10 cellular contexts compared by ENCODE assay signal in genomic region chr5:73692166-73692640, GRCh38.
DNase-seq lines count a peak whose midpoint lies in the region; ATAC-seq and TF ChIP-seq lines count a peak whose summit lies in the region.
"Had no signal": no experiment of that assay in that cellular context is flagged by ENCODE, and none has a peak within 500 bp of the region (broad histone marks: within the 10 kb centered on the region; RNA-seq: fewer than 3 reads in every experiment).

No MANE protein-coding gene starts in this region.

- ATAC-seq in HG03432 (IDR thresholded peaks at IDR 0.05; ENCODE audit: unreplicated experiment): peak; percentile 35
- peak in 2 of 3 donors; percentile 16 to 36 for ATAC-seq in natural killer cell
- ATAC-seq in GM21423 (IDR thresholded peaks at IDR 0.05; ENCODE audit: unreplicated experiment): no peak

- H3K4me3 ChIP-seq in mammary epithelial cell (replicated peaks in 1 of 3; ENCODE audit: insufficient read depth in 1 of 3, low read depth in 2 of 3, low read length in 3 of 3): no peak overlapping the region

- no peak for TF ChIP-seq CTCF in mammary epithelial cell (conservative IDR thresholded peaks at IDR 0.05 in 1 of 2, IDR thresholded peaks at IDR 0.05 in 1 of 2; ENCODE audit: extremely low read depth in 1 of 2, insufficient read depth in 1 of 2, low read depth in 1 of 2, low read length in 2 of 2)
- TF ChIP-seq CTCF in natural killer cell (IDR thresholded peaks at IDR 0.05): no peak

- H4K20me1 ChIP-seq in mammary epithelial cell (ENCODE audit: insufficient read depth, low read length): no peaks in the 10 kb centered on the region

- no peaks in the 10 kb centered on the region for H3K36me3 Mint-ChIP-seq in natural killer cell

- H3K9me3 Mint-ChIP-seq in natural killer cell: no peaks in the 10 kb centered on the region

- H3K79me2 ChIP-seq in mammary epithelial cell (ENCODE audit: insufficient read depth, low read length): peaks cover 78% of the 10 kb centered on the region

- no peaks in the 10 kb centered on the region for H3K27me3 ChIP-seq in mammary epithelial cell (ENCODE audit: insufficient read depth, low read length)

- H3K9me3 ChIP-seq in mammary epithelial cell (replicated peaks; ENCODE audit: insufficient read depth, low read length): no peaks in the 10 kb centered on the region

- 20% methylated on average over 2 of the region's 2 CpGs for WGBS in mammary epithelial cell (ENCODE audit: low coverage, missing lambda C conversion rate)

- H2AFZ ChIP-seq in mammary epithelial cell (ENCODE audit: low read depth, low read length): no peak overlapping the region

- H3K36me3 ChIP-seq in mammary epithelial cell (ENCODE audit: insufficient read depth, low read length): peaks cover 6% of the 10 kb centered on the region

- in situ Hi-C loops in mammary epithelial cell (cut with MboI; ENCODE audit: low sequenced_read_pairs in 2 of 2): no loop called here

- H3K4me1 ChIP-seq in mammary epithelial cell (ENCODE audit: insufficient read depth, low read length): peaks cover 32% of the 10 kb centered on the region

- no peaks in the 10 kb centered on the region for H3K27me3 Mint-ChIP-seq in natural killer cell (ENCODE audit: low read depth in 2 of 2)

- no peak overlapping the region for H3K9ac ChIP-seq in mammary epithelial cell (ENCODE audit: insufficient read depth, low read length)

- H3K27ac Mint-ChIP-seq in natural killer cell: peak overlapping the region; percentile 81 to 88

- CTCF ChIA-PET in mammary epithelial cell (lab: Charles Lee; ENCODE audit: low non-redundant PET): interaction anchor here (0.6 to 0.7 kb wide), 2 partner anchors 100 to 120 kb away, joined by 3 to 5 read pairs; no protein-coding TSS in a partner anchor

- no TSS peak for BruUV-seq in mammary epithelial cell (replicated peaks; lab: Mats Ljungman, UMichigan)

- H3K4me2 ChIP-seq in mammary epithelial cell (ENCODE audit: insufficient read depth, low read depth, low read length): peak overlapping the region; percentile 27

- H3K4me1 Mint-ChIP-seq in natural killer cell: peaks cover 47 to 53% of the 10 kb centered on the region in 2 donors

- intact Hi-C loops in mammary epithelial cell (cut with micrococcal nuclease): loop anchor here (1.0 to 5.0 kb wide), 2 partner anchors 65 to 100 kb away; no protein-coding TSS in a partner anchor
- intact Hi-C loops in natural killer cell (cut with micrococcal nuclease): loop anchor here (10.0 kb wide), 2 partner anchors 67 to 953 kb away; partner anchors contain the start of genes ARHGEF28 and ENC1

- H3K4me3 Mint-ChIP-seq in natural killer cell: no peak overlapping the region

- dilution Hi-C loops in mammary epithelial cell (cut with HindIII; ENCODE audit: low sequenced_read_pairs): loop anchor here (5.0 kb wide), 1 partner anchor 100 kb away; no protein-coding TSS in a partner anchor

- DNase-seq in ELR (ENCODE audit: low read depth) (peak; percentile 92), mammary epithelial cell (peak; percentile 86), natural killer cell (no peak), HuH-7 (ENCODE audit: low spot score) (no peak), GF-D8 (lab: John Stamatoyannopoulos, UW) (no peak)
- no peak for DNase-seq in activated CD4-positive, alpha-beta T cell treated with anti-CD3 and anti-CD28 coated beads for 4 hours
- DNase-seq: activated T-cell treated with anti-CD3 and anti-CD28 coated beads, Interleukin-2, amount 50 U/mL, for 48 hours; NK-92 treated with Interleukin-12 subunit alpha and Interleukin-12 subunit beta, amount 100 ng/mL, for 24 hours had no signal

- H3K27ac ChIP-seq in mammary epithelial cell (ENCODE audit: insufficient read depth, low read depth, low read length): peak overlapping the region; percentile 41

Comparison
In these comparisons a context has a peak if more than half of its experiments do, and no peak if none do; other contexts are left out.
1. DNase-seq: peak in ELR (single experiment) and mammary epithelial cell (single experiment); none in natural killer cell (single experiment), HuH-7 (single experiment), activated CD4-positive, alpha-beta T cell treated with anti-CD3 and anti-CD28 coated beads for 4 hours (0 of 2) and GF-D8 (single experiment).